29 cellular contexts compared by ENCODE assay signal in the genomic region with DNA sequence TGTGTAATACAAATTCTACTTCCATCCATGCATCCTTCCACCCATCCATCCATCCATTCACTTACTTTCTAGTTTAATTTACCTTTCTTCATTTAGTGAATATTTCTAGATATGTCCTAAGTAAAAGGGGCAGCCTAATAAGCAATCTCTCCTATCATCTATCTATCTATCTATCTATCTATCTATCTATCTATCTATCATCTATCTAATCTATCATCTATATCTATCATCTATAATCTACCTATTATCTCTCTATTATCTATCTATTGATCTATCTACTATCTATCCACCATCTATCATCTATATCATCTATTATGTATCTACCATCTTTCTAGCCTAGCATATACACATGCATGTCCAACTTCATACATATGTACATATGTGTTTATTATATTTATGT.
"Had no signal": no experiment of that assay in that cellular context is flagged by ENCODE, and none has a peak within 500 bp of the region (broad histone marks: within the 10 kb centered on the region; RNA-seq: fewer than 3 reads in every experiment).

No MANE protein-coding gene starts in this region.

- H3K9me3 ChIP-seq: colonic mucosa, esophagus muscularis mucosa, esophagus squamous epithelium, gastrocnemius medialis, gastroesophageal sphincter, heart left ventricle, heart right ventricle had no signal

- H3K27me3 ChIP-seq: colonic mucosa, gastrocnemius medialis, heart left ventricle, hepatocyte had no signal

- H3K27ac ChIP-seq: colonic mucosa, coronary artery, dorsolateral prefrontal cortex, epithelial cell of prostate, esophagus muscularis mucosa, esophagus squamous epithelium, foreskin keratinocyte, gastrocnemius medialis, gastroesophageal sphincter, heart left ventricle, heart right ventricle, hepatocyte had no signal

- H3K79me2 ChIP-seq: hepatocyte had no signal

- H3K4me3 ChIP-seq: colonic mucosa, coronary artery, dorsolateral prefrontal cortex, esophagus muscularis mucosa, esophagus squamous epithelium, gastrocnemius medialis, gastroesophageal sphincter, heart left ventricle, heart right ventricle, hepatocyte had no signal

- H3K36me3 ChIP-seq: colonic mucosa, esophagus muscularis mucosa, esophagus squamous epithelium, gastrocnemius medialis, gastroesophageal sphincter, heart left ventricle, heart right ventricle had no signal

- H2AFZ ChIP-seq: hepatocyte had no signal

- H3K4me1 ChIP-seq: colonic mucosa, esophagus squamous epithelium, foreskin keratinocyte, gastrocnemius medialis, heart left ventricle, heart right ventricle had no signal

- DNase-seq: colonic mucosa; cortex of kidney; dermis blood vessel endothelial cell; dorsolateral prefrontal cortex; effector CD4-positive, alpha-beta T cell; effector CD8-positive, alpha-beta T cell; effector memory CD4-positive, alpha-beta T cell; effector memory CD8-positive, alpha-beta T cell; endodermal cell; erythroblast; esophagus squamous epithelium; foreskin fibroblast; foreskin keratinocyte; foreskin melanocyte; gastrocnemius medialis; glutamatergic neuron; head of caudate nucleus; heart left ventricle; heart right ventricle had no signal

- FAIRE-seq: colon, endometrium, endothelial cell of umbilical vein, frontal cortex had no signal

- ATAC-seq: effector memory CD8-positive, alpha-beta T cell; esophagus mucosa; foreskin keratinocyte; gastrocnemius medialis; gastroesophageal sphincter; heart left ventricle; heart right ventricle had no signal

- H3K4me2 ChIP-seq: hepatocyte had no signal
